Comparison of ENCODE assay signal across 1 cellular context in genomic region chr16:9316615-9317014, GRCh38.
A peak's percentile ranks its signal among the peaks of the same experiment; 100 is the strongest.
TF ChIP-seq lines count a peak whose summit lies in the region.

No MANE protein-coding gene starts in this region.

TF ChIP-seq in HepG2, 621 proteins besides CTCF, POLR2A, EP300 and RAD21 (continued from another document and continues in another):
- TF ChIP-seq CSRNP1 (CRISPR knock-in tag; IDR thresholded peaks at IDR 0.05) = no peak
- no peak for TF ChIP-seq THAP7 (CRISPR knock-in tag; IDR thresholded peaks at IDR 0.05)
- TF ChIP-seq RNF2 (conservative IDR thresholded peaks at IDR 0.05; ENCODE audit: low read depth) = no peak
- no peak for TF ChIP-seq ZNF615 (CRISPR knock-in tag; IDR thresholded peaks at IDR 0.05; ENCODE audit: borderline replicate concordance)
- no peak for TF ChIP-seq TBL1XR1 (IDR thresholded peaks at IDR 0.05; ENCODE audit: borderline replicate concordance, low read length, partially characterized antibody)
- TF ChIP-seq PCBP2 (optimal IDR thresholded peaks at IDR 0.05; ENCODE audit: low read depth, low read length, poor library complexity, severe bottlenecking) = no peak
- no peak for TF ChIP-seq TP53 (CRISPR knock-in tag; conservative IDR thresholded peaks at IDR 0.05)
- no peak for TF ChIP-seq ZNF460 (CRISPR knock-in tag; IDR thresholded peaks at IDR 0.05; ENCODE audit: borderline replicate concordance)
- TF ChIP-seq KDM5A (IDR thresholded peaks at IDR 0.05; ENCODE audit: borderline replicate concordance, low read length) = no peak
- no peak for TF ChIP-seq RBM39 (IDR thresholded peaks at IDR 0.05; ENCODE audit: low read depth, low read length, poor library complexity, severe bottlenecking)
- TF ChIP-seq ZFAT (CRISPR knock-in tag; conservative IDR thresholded peaks at IDR 0.05) = no peak
- no peak for TF ChIP-seq NR1H2 (CRISPR knock-in tag; IDR thresholded peaks at IDR 0.05; ENCODE audit: borderline replicate concordance, low read depth)
- TF ChIP-seq ZNF775 (CRISPR knock-in tag; IDR thresholded peaks at IDR 0.05; ENCODE audit: borderline replicate concordance) = no peak
- TF ChIP-seq ZBTB1 (CRISPR knock-in tag; IDR thresholded peaks at IDR 0.05; ENCODE audit: borderline replicate concordance) = no peak
- no peak for TF ChIP-seq ZNF143 (CRISPR knock-in tag; IDR thresholded peaks at IDR 0.05)
- no peak for TF ChIP-seq ADNP (CRISPR knock-in tag; IDR thresholded peaks at IDR 0.05)
- no peak for TF ChIP-seq EZH2 (conservative IDR thresholded peaks at IDR 0.05; ENCODE audit: low read depth, low read length)
- TF ChIP-seq ZNF543 (CRISPR knock-in tag; IDR thresholded peaks at IDR 0.05) = no peak
- TF ChIP-seq MED1 (CRISPR knock-in tag; IDR thresholded peaks at IDR 0.05) = 0 out of 2 replicates have a peak, but pooled peaks have one; percentile 43
- no peak for TF ChIP-seq ZNF616 (CRISPR knock-in tag; IDR thresholded peaks at IDR 0.05; ENCODE audit: low read depth)
- TF ChIP-seq CBX5 (CRISPR knock-in tag; IDR thresholded peaks at IDR 0.05; ENCODE audit: borderline replicate concordance) = no peak
- TF ChIP-seq PTBP1 (IDR thresholded peaks at IDR 0.05; ENCODE audit: low read depth, low read length, poor library complexity, severe bottlenecking) = no peak
- no peak for TF ChIP-seq ZNF639 (CRISPR knock-in tag; conservative IDR thresholded peaks at IDR 0.05)
- no peak for TF ChIP-seq HIC2 (CRISPR knock-in tag; IDR thresholded peaks at IDR 0.05; ENCODE audit: low read depth)
- no peak for TF ChIP-seq ZNF207 (IDR thresholded peaks at IDR 0.05; ENCODE audit: borderline replicate concordance)
- TF ChIP-seq HNRNPLL (IDR thresholded peaks at IDR 0.05; ENCODE audit: low read depth, low read length, poor library complexity, severe bottlenecking) = no peak
- TF ChIP-seq ZNF329 (CRISPR knock-in tag; IDR thresholded peaks at IDR 0.05; ENCODE audit: low read depth) = no peak
- no peak for TF ChIP-seq SP1 (IDR thresholded peaks at IDR 0.05)
- TF ChIP-seq SP1 (CRISPR knock-in tag; IDR thresholded peaks at IDR 0.05) = no peak
- TF ChIP-seq NFAT5 (CRISPR knock-in tag; IDR thresholded peaks at IDR 0.05) = no peak
- TF ChIP-seq RELA (CRISPR knock-in tag; IDR thresholded peaks at IDR 0.05) = no peak; the same call in 1 of the 2 replicates
- no peak for TF ChIP-seq HES4 (CRISPR knock-in tag; IDR thresholded peaks at IDR 0.05; ENCODE audit: borderline replicate concordance)
- no peak for TF ChIP-seq U2AF2 (IDR thresholded peaks at IDR 0.05; ENCODE audit: low read depth, low read length)
- peak; percentile 49; the same call in 1 of the 2 replicates for TF ChIP-seq ATF2 (CRISPR knock-in tag; IDR thresholded peaks at IDR 0.05)
- no peak for TF ChIP-seq ZNF33A (CRISPR knock-in tag; IDR thresholded peaks at IDR 0.05; ENCODE audit: borderline replicate concordance)
- no peak for TF ChIP-seq POLR2G (IDR thresholded peaks at IDR 0.05; ENCODE audit: low read depth, low read length)
- TF ChIP-seq ZNF354B (CRISPR knock-in tag; IDR thresholded peaks at IDR 0.05) = no peak
- peak; percentile 54; the same call in 1 of the 2 replicates for TF ChIP-seq ZBTB43 (CRISPR knock-in tag; conservative IDR thresholded peaks at IDR 0.05)
- no peak for TF ChIP-seq ZNF800 (CRISPR knock-in tag; IDR thresholded peaks at IDR 0.05)
- TF ChIP-seq HOXA7 (CRISPR knock-in tag; IDR thresholded peaks at IDR 0.05) = no peak
- TF ChIP-seq YEATS2 (CRISPR knock-in tag; IDR thresholded peaks at IDR 0.05; ENCODE audit: borderline replicate concordance) = no peak
- no peak for TF ChIP-seq SYNCRIP (IDR thresholded peaks at IDR 0.05; ENCODE audit: insufficient read depth, low read depth, low read length)
- no peak for TF ChIP-seq ZNF687 (CRISPR knock-in tag; IDR thresholded peaks at IDR 0.05)
